9 cellular contexts compared by ENCODE assay signal in genomic region chr6:79586548-79586947, GRCh38. TPM values are rescaled to one million over a fixed set of nuclear protein-coding genes. Genes with fewer than 3 reads are reported as not detected.
DNase-seq lines count a peak whose midpoint lies in the region; ATAC-seq and TF ChIP-seq lines count a peak whose summit lies in the region.
"Had no signal": no experiment of that assay in that cellular context is flagged by ENCODE, and none has a peak within 500 bp of the region (broad histone marks: within the 10 kb centered on the region; RNA-seq: fewer than 3 reads in every experiment).

No MANE protein-coding gene starts in this region.

- H3K27me3 ChIP-seq in Panc1 (ENCODE audit: control insufficient read depth, insufficient read depth, low read length), result no peaks in the 10 kb centered on the region

- no peak overlapping the region for H3K4me3 ChIP-seq in Panc1 (ENCODE audit: low read depth in 2 of 2, low read length in 2 of 2)

- BruUV-seq in Panc1 (replicated peaks; lab: Mats Ljungman, UMichigan), result no TSS peak

- intact Hi-C loops in Panc1 (cut with micrococcal nuclease; ENCODE audit: unreplicated experiment), result no loop called here

- peak; percentile 54 for ATAC-seq in GM21390 (IDR thresholded peaks at IDR 0.05; ENCODE audit: unreplicated experiment)
- ATAC-seq in Panc1, result peak; percentile 90
- no peak for ATAC-seq in GM21447 (IDR thresholded peaks at IDR 0.05; ENCODE audit: unreplicated experiment)
- no peak for ATAC-seq in GM21717 (IDR thresholded peaks at IDR 0.05; ENCODE audit: unreplicated experiment)

- TF ChIP-seq CTCF in Panc1 (IDR thresholded peaks at IDR 0.05) (peak; percentile 65), glutamatergic neuron (IDR thresholded peaks at IDR 0.05; ENCODE audit: partially characterized antibody, unreplicated experiment) (peak; percentile 81)

- POLR2A ChIA-PET in Panc1 (lab: Charles Lee), result no interaction called here

- peaks cover 3% of the 10 kb centered on the region for H3K9me3 Mint-ChIP-seq in glutamatergic neuron (ENCODE audit: unreplicated experiment)

- DNase-seq in AG08396 (ENCODE audit: low spot score) (peak; percentile 40), Panc1 (ENCODE audit: low read depth, low spot score) (no peak), glutamatergic neuron (no peak), NCI-H1694 treated with DMSO at 0.1 percent for 48 hours (lab: John Stamatoyannopoulos, UW) (no peak)
- DNase-seq in stimulated activated CD4-positive, alpha-beta T cell treated with anti-CD3 and anti-CD28 coated beads, Interleukin-2, amount 100 ng/mL, for 24 hours, result no peak

- no peak overlapping the region for H3K27ac Mint-ChIP-seq in glutamatergic neuron (ENCODE audit: unreplicated experiment)

- no peaks in the 10 kb centered on the region for H3K27me3 Mint-ChIP-seq in glutamatergic neuron (ENCODE audit: unreplicated experiment)

- peaks cover 2% of the 10 kb centered on the region for H3K36me3 Mint-ChIP-seq in glutamatergic neuron (ENCODE audit: unreplicated experiment)

- H3K4me3 Mint-ChIP-seq in glutamatergic neuron (ENCODE audit: unreplicated experiment), result no peak overlapping the region

- in situ Hi-C loops in Panc1 (cut with HindIII; ENCODE audit: low pct_unique_long_range_greater_than_20kb, low sequenced_read_pairs), result no loop called here

- no peaks in the 10 kb centered on the region for H3K9me3 ChIP-seq in Panc1 (ENCODE audit: control insufficient read depth, insufficient read depth, low read depth, low read length)

- CTCF ChIA-PET in Panc1 (lab: Charles Lee), result no interaction called here

- H3K4me1 ChIP-seq in Panc1 (ENCODE audit: control insufficient read depth, insufficient read depth, low read length), result no peaks in the 10 kb centered on the region

- H3K27ac ChIP-seq in Panc1 (ENCODE audit: low read length), result no peak overlapping the region
- H3K27ac ChIP-seq: KMS-11 had no signal

- no peaks in the 10 kb centered on the region for H3K36me3 ChIP-seq in Panc1 (ENCODE audit: control insufficient read depth, insufficient read depth, low read length)

- no peaks in the 10 kb centered on the region for H3K4me1 Mint-ChIP-seq in glutamatergic neuron (ENCODE audit: low read depth, unreplicated experiment)

RNA-seq across cellular contexts. Expression of gene SH3BGRL2, which starts 44.6 kb away (rescaled TPM):
- total RNA-seq in Panc1 (2021; ENCODE audit: unreplicated experiment) (8.5 TPM), glutamatergic neuron (ENCODE audit: unreplicated experiment) (47.2 TPM)
- polyA plus RNA-seq in Panc1 (2012; ENCODE audit: insufficient read length), result 6.1 TPM

RNA-seq across cellular contexts. Expression of gene LCA5, which starts 49.3 kb away (rescaled TPM):
- 7.0 TPM for total RNA-seq in Panc1 (2021; ENCODE audit: unreplicated experiment)
- 3.0 TPM for polyA plus RNA-seq in Panc1 (2012; ENCODE audit: insufficient read length)
- 5.3 TPM for total RNA-seq in glutamatergic neuron (ENCODE audit: unreplicated experiment)

Comparison
In these comparisons a context has a peak if more than half of its experiments do, and no peak if none do; other contexts are left out.
1. ATAC-seq: peak in GM21390 (single experiment) and Panc1 (single experiment); none in GM21447 (single experiment) and GM21717 (single experiment).